9 cellular contexts compared by ENCODE assay signal in the genomic region with DNA sequence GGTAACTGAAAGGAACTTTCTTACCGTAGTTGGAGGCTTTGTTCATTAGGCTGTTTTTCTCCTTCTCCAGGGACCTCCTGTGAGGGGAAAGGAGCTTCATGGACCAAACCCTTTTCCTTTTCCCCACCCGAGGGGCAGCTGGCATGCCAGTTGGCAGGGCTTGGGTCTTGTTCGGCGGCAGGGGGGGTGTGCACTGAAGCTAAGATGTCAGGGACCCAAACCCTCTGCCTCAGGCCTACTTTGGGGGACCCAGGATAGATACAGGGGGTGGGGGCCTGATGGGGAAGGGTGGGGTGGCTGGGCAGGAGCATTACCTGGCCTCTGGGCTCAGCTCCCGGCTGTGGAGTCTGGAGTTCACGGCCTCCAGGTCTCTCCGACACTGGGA.
"Had no signal": no experiment of that assay in that cellular context is flagged by ENCODE, and none has a peak within 500 bp of the region (broad histone marks: within the 10 kb centered on the region; RNA-seq: fewer than 3 reads in every experiment).

No MANE protein-coding gene starts in this region.

- H3K27ac Mint-ChIP-seq: T-helper 1 cell treated with Interleukin-12 subunit alpha and Interleukin-12 subunit beta and Interleukin-4 antibody, amounts not matched to agents 30 μg/mL and 1 μg/mL, for 36 hours had no signal

- H3K4me1 ChIP-seq: gastroesophageal sphincter, left lung had no signal

- DNase-seq: sigmoid colon, tibial artery had no signal

- H3K27me3 Mint-ChIP-seq: activated CD4-positive, alpha-beta memory T cell treated with anti-CD3 and anti-CD28 coated beads for 36 hours had no signal

- H3K27me3 ChIP-seq: esophagus muscularis mucosa, gastroesophageal sphincter, heart right ventricle, left lung, sigmoid colon, tibial artery had no signal

- H3K4me3 Mint-ChIP-seq: activated CD4-positive, alpha-beta memory T cell treated with anti-CD3 and anti-CD28 coated beads for 36 hours; T-helper 1 cell treated with Interleukin-12 subunit alpha and Interleukin-12 subunit beta and Interleukin-4 antibody, amounts not matched to agents 30 μg/mL and 1 μg/mL, for 36 hours had no signal

- H3K9me3 Mint-ChIP-seq: activated CD4-positive, alpha-beta memory T cell treated with anti-CD3 and anti-CD28 coated beads for 36 hours; T-helper 1 cell treated with Interleukin-12 subunit alpha and Interleukin-12 subunit beta and Interleukin-4 antibody, amounts not matched to agents 30 μg/mL and 1 μg/mL, for 36 hours had no signal

- H3K9me3 ChIP-seq: esophagus muscularis mucosa, gastroesophageal sphincter, heart right ventricle, left lung, sigmoid colon, tibial artery had no signal

- H3K27ac ChIP-seq: coronary artery, esophagus muscularis mucosa, gastroesophageal sphincter, heart right ventricle, left lung, sigmoid colon, tibial artery had no signal

- H3K4me3 ChIP-seq: coronary artery, esophagus muscularis mucosa, gastroesophageal sphincter, heart right ventricle, left lung, sigmoid colon, tibial artery had no signal
